16 cellular contexts compared by ENCODE assay signal in the genomic region with DNA sequence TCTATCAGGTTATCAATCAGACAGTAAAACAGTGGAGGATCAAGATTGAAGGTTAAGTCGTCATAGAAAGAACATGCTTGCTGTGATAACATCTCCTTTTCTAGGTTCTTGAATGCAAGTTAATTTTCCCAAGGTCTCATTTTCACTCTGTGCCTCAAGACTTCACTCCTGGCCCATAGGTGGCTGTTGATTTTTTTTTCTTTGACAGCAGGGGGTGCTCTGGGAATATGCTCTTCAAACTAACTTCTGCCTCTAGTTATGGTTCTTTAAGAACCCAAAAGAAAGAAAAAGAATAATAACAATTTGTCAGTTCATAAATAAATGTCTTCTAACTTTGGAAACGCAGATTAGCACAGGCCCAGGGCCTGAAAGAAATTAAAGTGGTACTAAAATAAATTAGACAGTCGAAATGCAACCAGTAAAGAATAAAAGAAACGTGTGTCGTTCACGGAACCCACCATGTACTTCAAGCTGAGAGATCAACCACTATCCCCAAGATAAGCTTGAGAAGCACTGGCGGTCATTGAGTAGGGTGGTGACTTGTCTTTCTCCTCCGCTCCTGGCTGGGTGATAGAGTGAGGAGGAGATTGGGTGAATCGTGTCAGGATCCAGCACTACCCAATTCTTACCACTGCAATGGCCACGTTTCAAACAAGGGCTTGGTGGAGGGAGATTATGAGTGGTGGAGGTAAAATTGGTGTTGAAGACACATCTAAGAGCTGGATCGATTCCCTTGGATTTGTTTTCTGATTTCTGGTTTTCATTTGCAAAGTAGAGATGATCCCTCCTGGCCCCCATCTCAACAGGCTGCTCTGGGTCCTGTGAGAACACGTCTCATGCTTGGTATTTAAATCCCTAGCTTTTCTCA.
DNase-seq lines count a peak whose midpoint lies in the region; ATAC-seq and TF ChIP-seq lines count a peak whose summit lies in the region.
"Had no signal": no experiment of that assay in that cellular context is flagged by ENCODE, and none has a peak within 500 bp of the region (broad histone marks: within the 10 kb centered on the region; RNA-seq: fewer than 3 reads in every experiment).

No MANE protein-coding gene starts in this region.

- H3K4me3 Mint-ChIP-seq in H9 = no peak overlapping the region
- H3K4me3 Mint-ChIP-seq: activated naive CD4-positive, alpha-beta T cell treated with anti-CD3 and anti-CD28 coated beads for 36 hours; nephron progenitor cell; stimulated activated memory B cell treated with anti-CD40 and anti-IgM and Interleukin-4, amounts not matched to agents 10 μg/mL and 1 μg/mL and 100 μg/mL, for 72 hours had no signal

- H3K18ac ChIP-seq in H9 (ENCODE audit: insufficient read length, low read depth, low read length) = no peak overlapping the region

- H3K23me2 ChIP-seq in H9 (ENCODE audit: insufficient read length, low read depth, low read length, poor library complexity, severe bottlenecking) = no peaks in the 10 kb centered on the region

- H3K27ac Mint-ChIP-seq in H9 = no peak overlapping the region
- H3K27ac Mint-ChIP-seq: activated naive CD4-positive, alpha-beta T cell treated with anti-CD3 and anti-CD28 coated beads for 36 hours; nephron progenitor cell; stimulated activated memory B cell treated with anti-CD40 and anti-IgM and Interleukin-4, amounts not matched to agents 10 μg/mL and 1 μg/mL and 100 μg/mL, for 72 hours had no signal

- no peak overlapping the region for H2AK5ac ChIP-seq in H9 (ENCODE audit: insufficient read length, low read length)

- H3K23ac ChIP-seq in H9 (ENCODE audit: insufficient read length, low read depth, low read length) = no peak overlapping the region

- no peaks in the 10 kb centered on the region for H3K4me1 ChIP-seq in BE2C
- H3K4me1 ChIP-seq in H9 (ENCODE audit: insufficient read depth, low read length) = no peaks in the 10 kb centered on the region; the same call in 1 of the 2 replicates
- no peaks in the 10 kb centered on the region for H3K4me1 ChIP-seq in left ventricle myocardium inferior
- H3K4me1 ChIP-seq: left lung, sigmoid colon had no signal

- H2BK5ac ChIP-seq in H9 (ENCODE audit: insufficient read length, low read length) = no peak overlapping the region

- H2BK20ac ChIP-seq in H9 (ENCODE audit: low read depth, low read length, poor library complexity, severe bottlenecking) = no peak overlapping the region

- H3K79me1 ChIP-seq in H9 (ENCODE audit: insufficient read depth, low read depth, low read length, poor library complexity, severe bottlenecking) = no peaks in the 10 kb centered on the region

- no peak for ATAC-seq in HG02588 (IDR thresholded peaks at IDR 0.05; ENCODE audit: unreplicated experiment)
- no peak for ATAC-seq in HG02571 (IDR thresholded peaks at IDR 0.05; ENCODE audit: unreplicated experiment)
- ATAC-seq: left lung; stimulated activated memory B cell treated with anti-CD40 and anti-IgM and Interleukin-4, amounts not matched to agents 10 μg/mL and 1 μg/mL and 100 μg/mL, for 72 hours had no signal

- DNase-seq in BE2C (no peak), H9 (no peak), RPMI7951 (ENCODE audit: low read depth) (peak; percentile 2), left ventricle myocardium inferior (no peak), NCI-H2196 treated with DMSO at 0.1 percent for 48 hours (lab: John Stamatoyannopoulos, UW; ENCODE audit: unreplicated experiment) (no peak), caudate nucleus (lab: John Stamatoyannopoulos, UW) (no peak)
- DNase-seq: activated naive CD4-positive, alpha-beta T cell treated with anti-CD3 and anti-CD28 coated beads for 36 hours; left lung; NCI-H1436; NCI-H510A; nephron progenitor cell; SHP77 treated with DMSO at 0.1 percent for 48 hours; sigmoid colon had no signal

- no peak overlapping the region for H4K5ac ChIP-seq in H9 (ENCODE audit: insufficient read length, low read depth, low read length)

- H3K56ac ChIP-seq in H9 (ENCODE audit: insufficient read length, low read depth, low read length) = no peak overlapping the region

- intact Hi-C loops in left ventricle myocardium inferior (cut with micrococcal nuclease) = no loop called here

- no peaks in the 10 kb centered on the region for H3K79me2 ChIP-seq in H9 (ENCODE audit: insufficient read depth, low read length)

- H4K20me1 ChIP-seq in H9 (ENCODE audit: control insufficient read depth, insufficient read depth, insufficient read length) = no peaks in the 10 kb centered on the region

- no peak overlapping the region for H3K4ac ChIP-seq in H9 (ENCODE audit: low read depth, low read length)

- H3K9me3 Mint-ChIP-seq in H9 = peaks cover 0 to 2% of the 10 kb centered on the region in 2 experiments; a peak in 2 of 5 replicates
- H3K9me3 Mint-ChIP-seq: activated naive CD4-positive, alpha-beta T cell treated with anti-CD3 and anti-CD28 coated beads for 36 hours; nephron progenitor cell; stimulated activated memory B cell treated with anti-CD40 and anti-IgM and Interleukin-4, amounts not matched to agents 10 μg/mL and 1 μg/mL and 100 μg/mL, for 72 hours had no signal

- no CpG with 5 or more reads among the region's 12 CpGs for WGBS in H9 (ENCODE audit: extremely low coverage, insufficient read length, low lambda C conversion rate)

- peaks cover 24% of the 10 kb centered on the region for H3K27me3 Mint-ChIP-seq in H9 (ENCODE audit: low read depth)

- H2BK15ac ChIP-seq in H9 (ENCODE audit: low read depth, low read length) = no peak overlapping the region

- no peak overlapping the region for H3K4me2 ChIP-seq in H9 (ENCODE audit: insufficient read depth, insufficient read length, low read length)

- no peak overlapping the region for H2BK120ac ChIP-seq in H9 (ENCODE audit: low read depth, low read length, poor library complexity, severe bottlenecking)

- peaks cover 10 to 12% of the 10 kb centered on the region in 2 experiments for H3K4me1 Mint-ChIP-seq in H9
- H3K4me1 Mint-ChIP-seq: stimulated activated memory B cell treated with anti-CD40 and anti-IgM and Interleukin-4, amounts not matched to agents 10 μg/mL and 1 μg/mL and 100 μg/mL, for 72 hours had no signal

- H2BK12ac ChIP-seq in H9 (ENCODE audit: insufficient read length, low read depth, low read length) = no peak overlapping the region

- TF ChIP-seq CTCF in BE2C (IDR thresholded peaks at IDR 0.05; ENCODE audit: low read depth, low read length) (0 out of 2 replicates have a peak, but pooled peaks have one; percentile 12), H9 (conservative IDR thresholded peaks at IDR 0.05) (peak; percentile 16; the same call in 1 of the 3 replicates), left ventricle myocardium inferior (IDR thresholded peaks at IDR 0.05; ENCODE audit: borderline replicate concordance) (peak; percentile 53)

- H3K27ac ChIP-seq in H9 (ENCODE audit: insufficient read length, low read depth, low read length) (no peak overlapping the region), left ventricle myocardium inferior (replicated peaks) (no peak overlapping the region), caudate nucleus (ENCODE audit: low read depth, low read length) (no peak overlapping the region)
- H3K27ac ChIP-seq: left lung, sigmoid colon had no signal

- no peak overlapping the region for H3K14ac ChIP-seq in H9 (ENCODE audit: insufficient read depth, low read length)

- H3K36me3 Mint-ChIP-seq in H9 (ENCODE audit: insufficient read depth in 1 of 3, low read depth in 3 of 3) = no peaks in the 10 kb centered on the region; a peak in 1 of 7 replicates
- H3K36me3 Mint-ChIP-seq: stimulated activated memory B cell treated with anti-CD40 and anti-IgM and Interleukin-4, amounts not matched to agents 10 μg/mL and 1 μg/mL and 100 μg/mL, for 72 hours had no signal

- no peak overlapping the region for H3K4me3 ChIP-seq in BE2C (ENCODE audit: low read depth, low read length)
- H3K4me3 ChIP-seq in left ventricle myocardium inferior = no peak overlapping the region
- H3K4me3 ChIP-seq: left lung, sigmoid colon had no signal

- no peak overlapping the region for H2AFZ ChIP-seq in H9 (ENCODE audit: low read length)

- no peak overlapping the region for H3K9ac ChIP-seq in H9 (ENCODE audit: extremely low read depth, insufficient read length, low read length)

- no peaks in the 10 kb centered on the region for H3K36me3 ChIP-seq in BE2C
- no peaks in the 10 kb centered on the region for H3K36me3 ChIP-seq in left ventricle myocardium inferior
- H3K36me3 ChIP-seq: left lung, sigmoid colon had no signal

- peaks cover 15% of the 10 kb centered on the region for H3K27me3 ChIP-seq in BE2C
- no peaks in the 10 kb centered on the region for H3K27me3 ChIP-seq in H9 (ENCODE audit: insufficient read depth, low read length)
- H3K27me3 ChIP-seq in left ventricle myocardium inferior (ENCODE audit: low read depth) = no peaks in the 10 kb centered on the region
- H3K27me3 ChIP-seq: sigmoid colon had no signal

- H3T11ph ChIP-seq in H9 (ENCODE audit: low read length) = no peak overlapping the region

- H3K9me3 ChIP-seq in BE2C (no peaks in the 10 kb centered on the region), H9 (ENCODE audit: control insufficient read depth, low read depth, low read length) (no peaks in the 10 kb centered on the region), left ventricle myocardium inferior (replicated peaks) (no peaks in the 10 kb centered on the region)
- H3K9me3 ChIP-seq: left lung, sigmoid colon had no signal

- no peak overlapping the region for H4K91ac ChIP-seq in H9 (ENCODE audit: insufficient read length, low read depth, low read length)

- H4K8ac ChIP-seq in H9 (replicated peaks; ENCODE audit: insufficient read length, low read depth, low read length) = no peak overlapping the region
